Comparison of ENCODE assay signal across 8 cellular contexts in genomic region chr6:162907876-162908481, GRCh38.
DNase-seq lines count a peak whose midpoint lies in the region; ATAC-seq and TF ChIP-seq lines count a peak whose summit lies in the region.

No MANE protein-coding gene starts in this region.

- in situ Hi-C loops in HAP-1 (cut with MboI; ENCODE audit: low sequenced_read_pairs), result no loop called here

- H3K4me3 ChIP-seq in GM06990 (replicated peaks; ENCODE audit: low read depth, low read length) (no peak overlapping the region), HAP-1 (no peak overlapping the region)

- TF ChIP-seq CTCF in GM06990 (IDR thresholded peaks at IDR 0.05; ENCODE audit: insufficient read depth, low read length, poor library complexity, severe bottlenecking) (peak; percentile 34), VCaP (conservative IDR thresholded peaks at IDR 0.05) (peak; percentile 60)

- H3K9me3 ChIP-seq in HAP-1, result no peaks in the 10 kb centered on the region

- H3K27ac ChIP-seq in VCaP, result no peak overlapping the region

- peak; percentile 60 for ATAC-seq in left lobe of liver
- ATAC-seq in HG03439 (IDR thresholded peaks at IDR 0.05; ENCODE audit: unreplicated experiment), result no peak

- no peaks in the 10 kb centered on the region for H3K36me3 ChIP-seq in GM06990 (ENCODE audit: control insufficient read depth, insufficient read depth, low read length)
- no peaks in the 10 kb centered on the region for H3K36me3 ChIP-seq in HAP-1 (replicated peaks)

- DNase-seq in GM06990 (ENCODE audit: extremely low read depth, insufficient read length) (no peak), HS-5 (ENCODE audit: low read depth) (peak; percentile 14), left lobe of liver (ENCODE audit: low spot score) (no peak), HAP-1 (ENCODE audit: low spot score in 2 of 2) (no peak), NCI-H226 (no peak), AG08395 (ENCODE audit: low spot score) (no peak)

- H3K27me3 ChIP-seq in GM06990 (replicated peaks; ENCODE audit: control insufficient read depth, insufficient read depth, low read length) (no peaks in the 10 kb centered on the region), HAP-1 (ENCODE audit: low read depth) (no peaks in the 10 kb centered on the region; the same call in 1 of the 2 replicates)

- H3K4me1 ChIP-seq in HAP-1, result no peaks in the 10 kb centered on the region
